Comparison of ENCODE assay signal across 1 cellular context in genomic region chr2:197359859-197360258, GRCh38.
TF ChIP-seq lines count a peak whose summit lies in the region.

No MANE protein-coding gene starts in this region.

TF ChIP-seq in GM12878, 131 proteins besides CTCF, POLR2A, EP300 and RAD21:
- TF ChIP-seq E2F4 (IDR thresholded peaks at IDR 0.05; ENCODE audit: low read depth, low read length) (no peak), SMAD5 (IDR thresholded peaks at IDR 0.05; ENCODE audit: low read depth) (no peak), TARDBP (IDR thresholded peaks at IDR 0.05; ENCODE audit: borderline replicate concordance) (no peak), KLF5 (IDR thresholded peaks at IDR 0.05; ENCODE audit: partially characterized antibody) (no peak), ZBTB40 (IDR thresholded peaks at IDR 0.05; ENCODE audit: borderline replicate concordance) (no peak), NRF1 (conservative IDR thresholded peaks at IDR 0.05; ENCODE audit: low read depth, low read length) (no peak), IKZF1 (conservative IDR thresholded peaks at IDR 0.05) (no peak)
- TF ChIP-seq, protein P1, sequence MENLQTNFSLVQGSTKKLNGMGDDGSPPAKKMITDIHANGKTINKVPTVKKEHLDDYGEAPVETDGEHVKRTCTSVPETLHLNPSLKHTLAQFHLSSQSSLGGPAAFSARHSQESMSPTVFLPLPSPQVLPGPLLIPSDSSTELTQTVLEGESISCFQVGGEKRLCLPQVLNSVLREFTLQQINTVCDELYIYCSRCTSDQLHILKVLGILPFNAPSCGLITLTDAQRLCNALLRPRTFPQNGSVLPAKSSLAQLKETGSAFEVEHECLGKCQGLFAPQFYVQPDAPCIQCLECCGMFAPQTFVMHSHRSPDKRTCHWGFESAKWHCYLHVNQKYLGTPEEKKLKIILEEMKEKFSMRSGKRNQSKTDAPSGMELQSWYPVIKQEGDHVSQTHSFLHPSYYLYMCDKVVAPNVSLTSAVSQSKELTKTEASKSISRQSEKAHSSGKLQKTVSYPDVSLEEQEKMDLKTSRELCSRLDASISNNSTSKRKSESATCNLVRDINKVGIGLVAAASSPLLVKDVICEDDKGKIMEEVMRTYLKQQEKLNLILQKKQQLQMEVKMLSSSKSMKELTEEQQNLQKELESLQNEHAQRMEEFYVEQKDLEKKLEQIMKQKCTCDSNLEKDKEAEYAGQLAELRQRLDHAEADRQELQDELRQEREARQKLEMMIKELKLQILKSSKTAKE (IDR thresholded peaks at IDR 0.05; ENCODE audit: low read depth, poor library complexity, severe bottlenecking) = no peak
- TF ChIP-seq, protein P2, sequence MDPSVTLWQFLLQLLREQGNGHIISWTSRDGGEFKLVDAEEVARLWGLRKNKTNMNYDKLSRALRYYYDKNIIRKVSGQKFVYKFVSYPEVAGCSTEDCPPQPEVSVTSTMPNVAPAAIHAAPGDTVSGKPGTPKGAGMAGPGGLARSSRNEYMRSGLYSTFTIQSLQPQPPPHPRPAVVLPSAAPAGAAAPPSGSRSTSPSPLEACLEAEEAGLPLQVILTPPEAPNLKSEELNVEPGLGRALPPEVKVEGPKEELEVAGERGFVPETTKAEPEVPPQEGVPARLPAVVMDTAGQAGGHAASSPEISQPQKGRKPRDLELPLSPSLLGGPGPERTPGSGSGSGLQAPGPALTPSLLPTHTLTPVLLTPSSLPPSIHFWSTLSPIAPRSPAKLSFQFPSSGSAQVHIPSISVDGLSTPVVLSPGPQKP (IDR thresholded peaks at IDR 0.05; ENCODE audit: low read depth, low read length) = no peak
- TF ChIP-seq, protein P3, sequence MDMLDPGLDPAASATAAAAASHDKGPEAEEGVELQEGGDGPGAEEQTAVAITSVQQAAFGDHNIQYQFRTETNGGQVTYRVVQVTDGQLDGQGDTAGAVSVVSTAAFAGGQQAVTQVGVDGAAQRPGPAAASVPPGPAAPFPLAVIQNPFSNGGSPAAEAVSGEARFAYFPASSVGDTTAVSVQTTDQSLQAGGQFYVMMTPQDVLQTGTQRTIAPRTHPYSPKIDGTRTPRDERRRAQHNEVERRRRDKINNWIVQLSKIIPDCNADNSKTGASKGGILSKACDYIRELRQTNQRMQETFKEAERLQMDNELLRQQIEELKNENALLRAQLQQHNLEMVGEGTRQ (IDR thresholded peaks at IDR 0.05; ENCODE audit: borderline replicate concordance, low read depth, low read length) = no peak
